In the genomic region with DNA sequence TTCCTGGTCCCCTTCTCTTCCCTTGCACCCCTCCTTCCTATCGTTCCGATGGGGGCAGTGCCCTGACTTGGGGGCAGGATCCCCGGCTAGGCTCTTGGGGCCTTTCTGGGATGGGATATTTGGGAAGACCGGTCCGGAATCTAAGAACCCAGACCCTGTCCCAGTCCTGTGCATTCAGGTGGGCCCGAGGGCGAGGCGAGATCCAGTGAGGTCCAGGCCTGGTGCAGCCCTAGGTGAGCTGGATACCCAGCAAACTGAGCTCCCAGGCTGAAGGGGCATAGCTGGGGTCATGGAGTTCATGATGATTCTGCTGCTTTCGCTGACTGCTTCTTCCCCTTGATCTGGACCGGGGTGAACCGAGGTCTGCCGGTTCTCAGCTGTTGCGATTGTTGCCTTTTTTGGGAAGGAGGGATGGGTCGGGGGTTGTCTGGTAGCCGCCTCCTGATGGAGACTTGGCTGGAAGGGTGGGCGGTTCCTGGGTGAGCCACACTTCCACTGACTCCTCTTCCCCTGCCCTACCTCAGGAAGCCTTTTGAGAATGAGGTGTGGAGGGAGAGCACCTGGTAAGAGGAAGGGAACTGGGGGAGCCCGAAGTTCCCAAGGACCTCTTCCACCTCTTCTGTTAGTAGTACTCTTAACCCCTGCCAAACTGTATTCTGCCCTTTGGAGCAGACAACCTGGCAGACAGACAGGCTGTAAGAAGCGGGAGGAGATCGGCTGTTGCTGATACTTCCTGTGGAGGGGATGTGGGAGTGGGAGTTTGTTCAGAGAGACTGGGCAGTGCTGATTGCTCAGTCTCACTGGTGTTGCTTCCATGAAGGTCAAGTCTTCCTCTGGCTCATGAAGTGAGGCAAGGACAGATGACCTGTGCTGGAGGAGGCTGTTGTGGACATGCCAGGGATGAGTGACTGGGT, we compare ENCODE assay signal across 1 cellular context.
A peak's percentile ranks its signal among the peaks of the same experiment; 100 is the strongest.
TF ChIP-seq lines count a peak whose summit lies in the region.

No MANE protein-coding gene starts in this region.

TF ChIP-seq in HEK293, 187 proteins besides CTCF, POLR2A, EP300 and RAD21:
- TF ChIP-seq, protein P1, sequence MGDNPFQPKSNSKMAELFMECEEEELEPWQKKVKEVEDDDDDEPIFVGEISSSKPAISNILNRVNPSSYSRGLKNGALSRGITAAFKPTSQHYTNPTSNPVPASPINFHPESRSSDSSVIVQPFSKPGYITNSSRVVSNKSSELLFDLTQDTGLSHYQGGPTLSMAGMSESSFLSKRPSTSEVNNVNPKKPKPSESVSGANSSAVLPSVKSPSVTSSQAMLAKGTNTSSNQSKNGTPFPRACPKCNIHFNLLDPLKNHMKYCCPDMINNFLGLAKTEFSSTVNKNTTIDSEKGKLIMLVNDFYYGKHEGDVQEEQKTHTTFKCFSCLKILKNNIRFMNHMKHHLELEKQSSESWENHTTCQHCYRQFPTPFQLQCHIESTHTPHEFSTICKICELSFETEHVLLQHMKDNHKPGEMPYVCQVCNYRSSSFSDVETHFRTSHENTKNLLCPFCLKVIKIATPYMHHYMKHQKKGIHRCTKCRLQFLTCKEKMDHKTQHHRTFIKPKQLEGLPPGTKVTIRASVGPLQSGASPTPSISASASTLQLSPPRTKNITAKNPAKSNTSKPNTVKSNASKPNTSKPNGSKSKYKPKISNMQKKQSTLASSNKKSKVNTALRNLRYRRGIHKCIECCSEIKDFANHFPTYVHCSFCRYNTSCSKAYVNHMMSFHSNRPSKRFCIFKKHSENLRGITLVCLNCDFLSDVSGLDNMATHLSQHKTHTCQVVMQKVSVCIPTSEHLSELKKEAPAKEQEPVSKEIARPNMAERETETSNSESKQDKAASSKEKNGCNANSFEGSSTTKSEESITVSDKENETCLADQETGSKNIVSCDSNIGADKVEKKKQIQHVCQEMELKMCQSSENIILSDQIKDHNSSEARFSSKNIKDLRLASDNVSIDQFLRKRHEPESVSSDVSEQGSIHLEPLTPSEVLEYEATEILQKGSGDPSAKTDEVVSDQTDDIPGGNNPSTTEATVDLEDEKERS (tag by site-specific recombination; IDR thresholded peaks at IDR 0.05) = no peak
- TF ChIP-seq KLF9 (tag by site-specific recombination; IDR thresholded peaks at IDR 0.05; ENCODE audit: low read depth) (peak; percentile 40), ZNF10 (tag by site-specific recombination; IDR thresholded peaks at IDR 0.05) (0 out of 2 replicates have a peak, but pooled peaks have one; percentile 38), ZNF302 (tag by site-specific recombination; IDR thresholded peaks at IDR 0.05; ENCODE audit: low read depth) (no peak), ZNF843 (tag by site-specific recombination; IDR thresholded peaks at IDR 0.05) (0 out of 2 replicates have a peak, but pooled peaks have one; percentile 3), ZBTB17 (tag by site-specific recombination; IDR thresholded peaks at IDR 0.05) (0 out of 2 replicates have a peak, but pooled peaks have one; percentile 21), SP7 (tag by site-specific recombination; IDR thresholded peaks at IDR 0.05) (peak; percentile 22; the same call in 1 of the 2 replicates), ZNF654 (tag by site-specific recombination; IDR thresholded peaks at IDR 0.05; ENCODE audit: low read depth) (no peak), ZFHX2 (tag by site-specific recombination; conservative IDR thresholded peaks at IDR 0.05) (peak; percentile 67; the same call in 1 of the 2 replicates), KLF1 (tag by site-specific recombination; IDR thresholded peaks at IDR 0.05) (peak; percentile 41; the same call in 1 of the 2 replicates), ZNF501 (tag by site-specific recombination; IDR thresholded peaks at IDR 0.05) (0 out of 2 replicates have a peak, but pooled peaks have one; percentile 2), SP2 (tag by site-specific recombination; IDR thresholded peaks at IDR 0.05) (peak; percentile 72), GLIS2 (tag by site-specific recombination; IDR thresholded peaks at IDR 0.05) (peak; percentile 67; the same call in 1 of the 2 replicates), ZNF341 (tag by site-specific recombination; IDR thresholded peaks at IDR 0.05; ENCODE audit: low read depth) (peak; percentile 71), ZNF335 (tag by site-specific recombination; conservative IDR thresholded peaks at IDR 0.05) (peak; percentile 79)
- TF ChIP-seq, protein P2, sequence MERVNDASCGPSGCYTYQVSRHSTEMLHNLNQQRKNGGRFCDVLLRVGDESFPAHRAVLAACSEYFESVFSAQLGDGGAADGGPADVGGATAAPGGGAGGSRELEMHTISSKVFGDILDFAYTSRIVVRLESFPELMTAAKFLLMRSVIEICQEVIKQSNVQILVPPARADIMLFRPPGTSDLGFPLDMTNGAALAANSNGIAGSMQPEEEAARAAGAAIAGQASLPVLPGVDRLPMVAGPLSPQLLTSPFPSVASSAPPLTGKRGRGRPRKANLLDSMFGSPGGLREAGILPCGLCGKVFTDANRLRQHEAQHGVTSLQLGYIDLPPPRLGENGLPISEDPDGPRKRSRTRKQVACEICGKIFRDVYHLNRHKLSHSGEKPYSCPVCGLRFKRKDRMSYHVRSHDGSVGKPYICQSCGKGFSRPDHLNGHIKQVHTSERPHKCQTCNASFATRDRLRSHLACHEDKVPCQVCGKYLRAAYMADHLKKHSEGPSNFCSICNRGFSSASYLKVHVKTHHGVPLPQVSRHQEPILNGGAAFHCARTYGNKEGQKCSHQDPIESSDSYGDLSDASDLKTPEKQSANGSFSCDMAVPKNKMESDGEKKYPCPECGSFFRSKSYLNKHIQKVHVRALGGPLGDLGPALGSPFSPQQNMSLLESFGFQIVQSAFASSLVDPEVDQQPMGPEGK (tag by site-specific recombination; IDR thresholded peaks at IDR 0.05) = no peak
- TF ChIP-seq, protein P3, sequence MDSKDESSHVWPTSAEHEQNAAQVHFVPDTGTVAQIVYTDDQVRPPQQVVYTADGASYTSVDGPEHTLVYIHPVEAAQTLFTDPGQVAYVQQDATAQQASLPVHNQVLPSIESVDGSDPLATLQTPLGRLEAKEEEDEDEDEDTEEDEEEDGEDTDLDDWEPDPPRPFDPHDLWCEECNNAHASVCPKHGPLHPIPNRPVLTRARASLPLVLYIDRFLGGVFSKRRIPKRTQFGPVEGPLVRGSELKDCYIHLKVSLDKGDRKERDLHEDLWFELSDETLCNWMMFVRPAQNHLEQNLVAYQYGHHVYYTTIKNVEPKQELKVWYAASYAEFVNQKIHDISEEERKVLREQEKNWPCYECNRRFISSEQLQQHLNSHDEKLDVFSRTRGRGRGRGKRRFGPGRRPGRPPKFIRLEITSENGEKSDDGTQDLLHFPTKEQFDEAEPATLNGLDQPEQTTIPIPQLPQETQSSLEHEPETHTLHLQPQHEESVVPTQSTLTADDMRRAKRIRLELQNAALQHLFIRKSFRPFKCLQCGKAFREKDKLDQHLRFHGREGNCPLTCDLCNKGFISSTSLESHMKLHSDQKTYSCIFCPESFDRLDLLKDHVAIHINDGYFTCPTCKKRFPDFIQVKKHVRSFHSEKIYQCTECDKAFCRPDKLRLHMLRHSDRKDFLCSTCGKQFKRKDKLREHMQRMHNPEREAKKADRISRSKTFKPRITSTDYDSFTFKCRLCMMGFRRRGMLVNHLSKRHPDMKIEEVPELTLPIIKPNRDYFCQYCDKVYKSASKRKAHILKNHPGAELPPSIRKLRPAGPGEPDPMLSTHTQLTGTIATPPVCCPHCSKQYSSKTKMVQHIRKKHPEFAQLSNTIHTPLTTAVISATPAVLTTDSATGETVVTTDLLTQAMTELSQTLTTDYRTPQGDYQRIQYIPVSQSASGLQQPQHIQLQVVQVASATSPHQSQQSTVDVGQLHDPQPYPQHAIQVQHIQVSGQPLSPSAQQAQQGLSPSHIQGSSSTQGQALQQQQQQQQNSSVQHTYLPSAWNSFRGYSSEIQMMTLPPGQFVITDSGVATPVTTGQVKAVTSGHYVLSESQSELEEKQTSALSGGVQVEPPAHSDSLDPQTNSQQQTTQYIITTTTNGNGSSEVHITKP (tag by site-specific recombination; IDR thresholded peaks at IDR 0.05) = peak; percentile 10; the same call in 1 of the 2 replicates
- TF ChIP-seq, protein P4, sequence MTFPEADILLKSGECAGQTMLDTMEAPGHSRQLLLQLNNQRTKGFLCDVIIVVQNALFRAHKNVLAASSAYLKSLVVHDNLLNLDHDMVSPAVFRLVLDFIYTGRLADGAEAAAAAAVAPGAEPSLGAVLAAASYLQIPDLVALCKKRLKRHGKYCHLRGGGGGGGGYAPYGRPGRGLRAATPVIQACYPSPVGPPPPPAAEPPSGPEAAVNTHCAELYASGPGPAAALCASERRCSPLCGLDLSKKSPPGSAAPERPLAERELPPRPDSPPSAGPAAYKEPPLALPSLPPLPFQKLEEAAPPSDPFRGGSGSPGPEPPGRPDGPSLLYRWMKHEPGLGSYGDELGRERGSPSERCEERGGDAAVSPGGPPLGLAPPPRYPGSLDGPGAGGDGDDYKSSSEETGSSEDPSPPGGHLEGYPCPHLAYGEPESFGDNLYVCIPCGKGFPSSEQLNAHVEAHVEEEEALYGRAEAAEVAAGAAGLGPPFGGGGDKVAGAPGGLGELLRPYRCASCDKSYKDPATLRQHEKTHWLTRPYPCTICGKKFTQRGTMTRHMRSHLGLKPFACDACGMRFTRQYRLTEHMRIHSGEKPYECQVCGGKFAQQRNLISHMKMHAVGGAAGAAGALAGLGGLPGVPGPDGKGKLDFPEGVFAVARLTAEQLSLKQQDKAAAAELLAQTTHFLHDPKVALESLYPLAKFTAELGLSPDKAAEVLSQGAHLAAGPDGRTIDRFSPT (tag by site-specific recombination; IDR thresholded peaks at IDR 0.05) = peak; percentile 7; the same call in 1 of the 2 replicates
TF ChIP-seq in HEK293: peak in this region for 14.
